31 cellular contexts compared by ENCODE assay signal in the genomic region with DNA sequence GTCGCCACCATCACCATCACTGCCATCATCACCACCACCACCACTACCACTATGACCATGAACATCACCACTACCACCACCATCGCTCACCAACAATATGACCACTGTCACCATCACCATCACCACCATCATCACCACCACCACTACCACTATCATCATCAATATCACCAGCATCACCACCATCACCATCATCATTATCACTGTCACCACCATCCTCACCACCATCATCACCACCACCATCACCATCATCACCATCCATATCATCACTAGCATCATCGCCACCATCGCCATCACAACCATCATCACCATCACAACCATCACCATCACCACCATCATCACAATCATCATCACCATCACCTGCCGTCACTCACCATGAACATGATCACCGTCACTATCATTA.
"Had no signal": no experiment of that assay in that cellular context is flagged by ENCODE, and none has a peak within 500 bp of the region (broad histone marks: within the 10 kb centered on the region; RNA-seq: fewer than 3 reads in every experiment).

No MANE protein-coding gene starts in this region.

- H3K9ac ChIP-seq: parathyroid adenoma had no signal

- H3K36me3 Mint-ChIP-seq: naive thymus-derived CD8-positive, alpha-beta T cell; natural killer cell treated with Interleukin-12 subunit alpha and Interleukin-12 subunit beta and Interleukin-15 and Interleukin-18, amount 100 ng/mL, for 72 hours; stimulated activated memory B cell treated with anti-CD40 and anti-IgM and Interleukin-4, amounts not matched to agents 10 μg/mL and 1 μg/mL and 100 μg/mL, for 72 hours had no signal

- H3K27ac ChIP-seq: ovary, parathyroid adenoma, psoas muscle, skin epidermis, spleen, suprapubic skin, testis, tibial artery, transverse colon, upper lobe of right lung, uterus had no signal

- H3K4me1 ChIP-seq: parathyroid adenoma, psoas muscle, spleen, suprapubic skin, testis, tibial artery, transverse colon, upper lobe of right lung, uterus had no signal

- H3K9me3 Mint-ChIP-seq: natural killer cell treated with Interleukin-12 subunit alpha and Interleukin-12 subunit beta and Interleukin-15 and Interleukin-18, amount 100 ng/mL, for 72 hours; nephron progenitor cell; neural crest cell; stimulated activated memory B cell treated with anti-CD40 and anti-IgM and Interleukin-4, amounts not matched to agents 10 μg/mL and 1 μg/mL and 100 μg/mL, for 72 hours; stimulated activated naive CD8-positive, alpha-beta T cell treated with anti-CD3 and anti-CD28 coated beads, Interleukin-15, amount 100 ng/mL, for 72 hours; type B pancreatic cell had no signal

- H3K36me3 ChIP-seq: ovary, spleen, suprapubic skin, tibial artery, transverse colon, upper lobe of right lung, uterus had no signal

- H3K4me1 Mint-ChIP-seq: naive thymus-derived CD8-positive, alpha-beta T cell; nephron progenitor cell; stimulated activated naive CD8-positive, alpha-beta T cell treated with anti-CD3 and anti-CD28 coated beads, Interleukin-15, amount 100 ng/mL, for 72 hours had no signal

- H3K79me2 ChIP-seq: parathyroid adenoma had no signal

- H3K9me3 ChIP-seq: ovary, psoas muscle, suprapubic skin, testis, tibial artery, transverse colon, upper lobe of right lung, uterus had no signal

- H3K27ac Mint-ChIP-seq: naive B cell; naive thymus-derived CD8-positive, alpha-beta T cell; natural killer cell treated with Interleukin-12 subunit alpha and Interleukin-12 subunit beta and Interleukin-15 and Interleukin-18, amount 100 ng/mL, for 72 hours; nephron progenitor cell; progenitor cell of endocrine pancreas; stimulated activated memory B cell treated with anti-CD40 and anti-IgM and Interleukin-4, amounts not matched to agents 10 μg/mL and 1 μg/mL and 100 μg/mL, for 72 hours; stimulated activated naive CD8-positive, alpha-beta T cell treated with anti-CD3 and anti-CD28 coated beads, Interleukin-15, amount 100 ng/mL, for 72 hours; type B pancreatic cell had no signal

- DNase-seq: naive B cell; naive thymus-derived CD8-positive, alpha-beta T cell; nephron progenitor cell; occipital lobe; ovary; psoas muscle; spleen; stimulated activated CD4-positive, alpha-beta T cell treated with anti-CD3 and anti-CD28 coated beads, Interleukin-12 subunit alpha, Interleukin-12 subunit beta, amount 100 ng/mL, for 4 hours; stimulated activated CD4-positive, alpha-beta T cell treated with anti-CD3 and anti-CD28 coated beads, Interleukin-1b, Interleukin-23, amount 100 ng/mL, for 48 hours; stimulated activated CD4-positive, alpha-beta T cell treated with anti-CD3 and anti-CD28 coated beads, Interleukin-4, amount 100 ng/mL, for 1 hour; stimulated activated CD4-positive, alpha-beta T cell treated with anti-CD3 and anti-CD28 coated beads, Interleukin-4, amount 100 ng/mL, for 4 hours; stimulated activated naive CD4-positive, alpha-beta T cell; stimulated activated naive CD8-positive, alpha-beta T cell treated with anti-CD3 and anti-CD28 coated beads, Interleukin-15, amount 100 ng/mL, for 72 hours; stimulated activated naive CD8-positive, alpha-beta T cell treated with anti-CD3 and anti-CD28 coated beads, Interleukin-15, Interleukin-2, amounts not matched to agents 100 U/mL and 50 U/mL, for 24 hours; substantia nigra; testis; tibial artery; transverse colon; upper lobe of right lung; uterus had no signal

- H3K4me3 Mint-ChIP-seq: naive B cell; naive thymus-derived CD8-positive, alpha-beta T cell; natural killer cell treated with Interleukin-12 subunit alpha and Interleukin-12 subunit beta and Interleukin-15 and Interleukin-18, amount 100 ng/mL, for 72 hours; nephron progenitor cell; neural crest cell; stimulated activated memory B cell treated with anti-CD40 and anti-IgM and Interleukin-4, amounts not matched to agents 10 μg/mL and 1 μg/mL and 100 μg/mL, for 72 hours; stimulated activated naive CD8-positive, alpha-beta T cell treated with anti-CD3 and anti-CD28 coated beads, Interleukin-15, amount 100 ng/mL, for 72 hours; type B pancreatic cell had no signal

- H2AFZ ChIP-seq: parathyroid adenoma had no signal

- H3K27me3 ChIP-seq: ovary, testis, transverse colon, upper lobe of right lung, uterus had no signal

- ATAC-seq: naive thymus-derived CD8-positive, alpha-beta T cell; natural killer cell treated with Interleukin-12 subunit alpha and Interleukin-12 subunit beta and Interleukin-15 and Interleukin-18, amount 100 ng/mL, for 72 hours; psoas muscle; right cardiac atrium; sciatic nerve; stimulated activated memory B cell treated with anti-CD40 and anti-IgM and Interleukin-4, amounts not matched to agents 10 μg/mL and 1 μg/mL and 100 μg/mL, for 72 hours; stimulated activated naive CD8-positive, alpha-beta T cell treated with anti-CD3 and anti-CD28 coated beads, Interleukin-15, amount 100 ng/mL, for 72 hours; stimulated activated naive CD8-positive, alpha-beta T cell treated with anti-CD3 and anti-CD28 coated beads, Interleukin-15, Interleukin-2, amounts not matched to agents 100 U/mL and 50 U/mL, for 24 hours; upper lobe of right lung had no signal

- H3K4me3 ChIP-seq: ovary, psoas muscle, skin epidermis, smooth muscle cell, spleen, suprapubic skin, testis, tibial artery, transverse colon, upper lobe of right lung, uterus had no signal

- H3K4me2 ChIP-seq: smooth muscle cell had no signal
